8 cellular contexts compared by ENCODE assay signal in the genomic region with DNA sequence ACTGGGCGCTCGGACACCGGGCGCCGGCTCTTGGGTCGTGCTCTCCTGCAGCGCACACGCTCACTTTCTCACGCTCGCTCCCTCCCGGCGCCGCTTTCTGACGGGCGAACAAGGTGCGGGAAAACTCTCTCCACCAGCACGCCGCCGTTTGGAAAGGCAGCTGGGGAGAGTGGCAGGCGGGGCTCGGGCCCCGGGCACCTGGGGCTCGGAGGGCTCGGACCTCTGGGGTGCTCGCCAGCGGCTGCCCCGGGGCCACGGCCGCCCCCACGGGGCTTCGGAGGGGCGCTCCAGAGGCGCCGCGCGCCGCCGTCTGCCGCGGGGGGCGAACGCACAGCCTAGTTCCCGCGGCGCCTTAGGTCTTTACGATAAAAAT. TPM values are rescaled to one million over a fixed set of nuclear protein-coding genes. Genes with fewer than 3 reads are reported as not detected.
DNase-seq lines count a peak whose midpoint lies in the region; ATAC-seq, FAIRE-seq and TF ChIP-seq lines count a peak whose summit lies in the region.

No MANE protein-coding gene starts in this region.

- FAIRE-seq in HepG2 (lab: Jason Lieb, UNC) = no peak

- BruUV-seq in HepG2 (replicated peaks; lab: Mats Ljungman, UMichigan) = no TSS peak

- H4K20me1 ChIP-seq in HepG2 (ENCODE audit: insufficient read depth, low read length) = peaks cover 33% of the 10 kb centered on the region

- peaks cover 0 to 5% of the 10 kb centered on the region in 2 experiments; a peak in 2 of 5 replicates for H3K36me3 ChIP-seq in HepG2 (replicated peaks in 1 of 2; ENCODE audit: control insufficient read depth in 1 of 2, insufficient read depth in 2 of 2, low read length in 2 of 2)
- no peaks in the 10 kb centered on the region for H3K36me3 ChIP-seq in tibial artery

- peak overlapping the region; percentile 80 for H3K27ac ChIP-seq in angular gyrus (ENCODE audit: low read depth, low read length)
- H3K27ac ChIP-seq in HepG2 (ENCODE audit: extremely low read length, insufficient read depth, low read length) = peak overlapping the region; percentile 100
- peak overlapping the region; percentile 95 to 99 for H3K27ac ChIP-seq in tibial artery

- intact Hi-C loops in HepG2 (cut with micrococcal nuclease; ENCODE audit: unreplicated experiment) (loop anchor here (2.0 kb wide), 1 partner anchor 91 kb away; no protein-coding TSS in a partner anchor), tibial artery (cut with DNase I; ENCODE audit: low total_unique reads) (loop anchor here (2.0 to 10.0 kb wide), 3 partner anchors 29 to 293 kb away; a partner anchor contains a TSS)

- CTCF ChIA-PET in HepG2 (lab: Yijun Ruan, JAX; ENCODE audit: low intra/inter-chr PET ratio, low total read pairs) = no interaction called here

- H2AFZ ChIP-seq in HepG2 (ENCODE audit: low read length) = no peak overlapping the region

- TF ChIP-seq POLR2A in HepG2 (IDR thresholded peaks at IDR 0.05; ENCODE audit: insufficient read depth in 1 of 2, low read depth in 2 of 2, low read length in 2 of 2) = no peak

- DNase-seq in stimulated activated CD8-positive, alpha-beta memory T cell treated with anti-CD3 and anti-CD28 coated beads, Interleukin-7, amount 100 ng/mL, for 24 hours (ENCODE audit: low read depth) = peak; percentile 26
- DNase-seq in stimulated activated CD8-positive, alpha-beta memory T cell treated with anti-CD3 and anti-CD28 coated beads, Interleukin-4, amount 100 ng/mL, for 48 hours = no peak
- DNase-seq in HepG2 (ENCODE audit: low spot score) (no peak), tibial artery (no peak), germinal center (ENCODE audit: low spot score) (no peak)

- H3K4me3 ChIP-seq in HepG2 (replicated peaks in 1 of 3; ENCODE audit: insufficient read depth in 1 of 3, low read depth in 2 of 3, low read length in 3 of 3) (peak overlapping the region; percentile 89 to 96 (median 95)), tibial artery (peak overlapping the region; percentile 62 to 76)

- H3K9me3 ChIP-seq in HepG2 (ENCODE audit: low read length) = no peaks in the 10 kb centered on the region
- H3K9me3 ChIP-seq in tibial artery = no peaks in the 10 kb centered on the region

- TF ChIP-seq EP300 in HepG2 (IDR thresholded peaks at IDR 0.05; ENCODE audit: low read depth in 2 of 2, low read length in 2 of 2) (no peak; a peak in 1 of 4 replicates), HepG2 (CRISPR knock-in tag; IDR thresholded peaks at IDR 0.05; ENCODE audit: borderline replicate concordance) (no peak)

- in situ Hi-C loops in HepG2 (cut with HindIII; ENCODE audit: extremely low pct_ligation_motif_present, low pct_unique_long_range_greater_than_20kb) = no loop called here

- H3K4me1 ChIP-seq in HepG2 (ENCODE audit: insufficient read depth, low read length) (peaks cover 67% of the 10 kb centered on the region), tibial artery (peaks cover 0 to 72% (median 31%) of the 10 kb centered on the region in 4 donors)

- H3K79me2 ChIP-seq in HepG2 (ENCODE audit: insufficient read depth, low read length) = peaks cover 64% of the 10 kb centered on the region

- no peak; the same call in 1 of the 2 replicates for TF ChIP-seq RAD21 in HepG2 (CRISPR knock-in tag; IDR thresholded peaks at IDR 0.05)

- POLR2A ChIA-PET in HepG2 (lab: Yijun Ruan, JAX) = interaction anchor here (0.6 to 2.5 kb wide), 3 partner anchors 13 to 745 kb away, joined by 3 to 10 read pairs (median 6); no protein-coding TSS in a partner anchor

- no peak for TF ChIP-seq CTCF in HepG2 (CRISPR knock-in tag; IDR thresholded peaks at IDR 0.05)
- TF ChIP-seq CTCF in tibial artery (IDR thresholded peaks at IDR 0.05) = no peak

- H3K27me3 ChIP-seq in HepG2 (ENCODE audit: control insufficient read depth in 1 of 2, insufficient read depth in 2 of 2, low read length in 2 of 2) (no peaks in the 10 kb centered on the region), tibial artery (no peaks in the 10 kb centered on the region)

- peak overlapping the region; percentile 75 for H3K4me2 ChIP-seq in HepG2 (ENCODE audit: low read depth, low read length)

- peak overlapping the region; percentile 100 for H3K9ac ChIP-seq in HepG2 (ENCODE audit: insufficient read depth, low read depth, low read length)

- WGBS in HepG2 (ENCODE audit: low lambda C conversion rate) = under 1% methylated on average over 26 of the region's 46 CpGs

- peak; percentile 14 for ATAC-seq in HG03280 (IDR thresholded peaks at IDR 0.05; ENCODE audit: unreplicated experiment)
- no peak; the same call in 2 of the 3 replicates for ATAC-seq in HepG2
- ATAC-seq in GM19467 (IDR thresholded peaks at IDR 0.05; ENCODE audit: unreplicated experiment) = no peak

TF ChIP-seq in HepG2, 621 proteins besides CTCF, POLR2A, EP300 and RAD21 (continues in another document):
- TF ChIP-seq, protein P1, sequence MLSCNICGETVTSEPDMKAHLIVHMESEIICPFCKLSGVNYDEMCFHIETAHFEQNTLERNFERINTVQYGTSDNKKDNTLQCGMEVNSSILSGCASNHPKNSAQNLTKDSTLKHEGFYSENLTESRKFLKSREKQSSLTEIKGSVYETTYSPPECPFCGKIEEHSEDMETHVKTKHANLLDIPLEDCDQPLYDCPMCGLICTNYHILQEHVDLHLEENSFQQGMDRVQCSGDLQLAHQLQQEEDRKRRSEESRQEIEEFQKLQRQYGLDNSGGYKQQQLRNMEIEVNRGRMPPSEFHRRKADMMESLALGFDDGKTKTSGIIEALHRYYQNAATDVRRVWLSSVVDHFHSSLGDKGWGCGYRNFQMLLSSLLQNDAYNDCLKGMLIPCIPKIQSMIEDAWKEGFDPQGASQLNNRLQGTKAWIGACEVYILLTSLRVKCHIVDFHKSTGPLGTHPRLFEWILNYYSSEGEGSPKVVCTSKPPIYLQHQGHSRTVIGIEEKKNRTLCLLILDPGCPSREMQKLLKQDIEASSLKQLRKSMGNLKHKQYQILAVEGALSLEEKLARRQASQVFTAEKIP (CRISPR knock-in tag; IDR thresholded peaks at IDR 0.05; ENCODE audit: borderline replicate concordance) = no peak
- peak; percentile 2 for TF ChIP-seq TEAD3 (CRISPR knock-in tag; optimal IDR thresholded peaks at IDR 0.05; ENCODE audit: borderline replicate concordance)
- TF ChIP-seq, protein P2, sequence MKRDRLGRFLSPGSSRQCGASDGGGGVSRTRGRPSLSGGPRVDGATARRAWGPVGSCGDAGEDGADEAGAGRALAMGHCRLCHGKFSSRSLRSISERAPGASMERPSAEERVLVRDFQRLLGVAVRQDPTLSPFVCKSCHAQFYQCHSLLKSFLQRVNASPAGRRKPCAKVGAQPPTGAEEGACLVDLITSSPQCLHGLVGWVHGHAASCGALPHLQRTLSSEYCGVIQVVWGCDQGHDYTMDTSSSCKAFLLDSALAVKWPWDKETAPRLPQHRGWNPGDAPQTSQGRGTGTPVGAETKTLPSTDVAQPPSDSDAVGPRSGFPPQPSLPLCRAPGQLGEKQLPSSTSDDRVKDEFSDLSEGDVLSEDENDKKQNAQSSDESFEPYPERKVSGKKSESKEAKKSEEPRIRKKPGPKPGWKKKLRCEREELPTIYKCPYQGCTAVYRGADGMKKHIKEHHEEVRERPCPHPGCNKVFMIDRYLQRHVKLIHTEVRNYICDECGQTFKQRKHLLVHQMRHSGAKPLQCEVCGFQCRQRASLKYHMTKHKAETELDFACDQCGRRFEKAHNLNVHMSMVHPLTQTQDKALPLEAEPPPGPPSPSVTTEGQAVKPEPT (CRISPR knock-in tag; IDR thresholded peaks at IDR 0.05; ENCODE audit: low read depth) = no peak
- TF ChIP-seq, protein P3, sequence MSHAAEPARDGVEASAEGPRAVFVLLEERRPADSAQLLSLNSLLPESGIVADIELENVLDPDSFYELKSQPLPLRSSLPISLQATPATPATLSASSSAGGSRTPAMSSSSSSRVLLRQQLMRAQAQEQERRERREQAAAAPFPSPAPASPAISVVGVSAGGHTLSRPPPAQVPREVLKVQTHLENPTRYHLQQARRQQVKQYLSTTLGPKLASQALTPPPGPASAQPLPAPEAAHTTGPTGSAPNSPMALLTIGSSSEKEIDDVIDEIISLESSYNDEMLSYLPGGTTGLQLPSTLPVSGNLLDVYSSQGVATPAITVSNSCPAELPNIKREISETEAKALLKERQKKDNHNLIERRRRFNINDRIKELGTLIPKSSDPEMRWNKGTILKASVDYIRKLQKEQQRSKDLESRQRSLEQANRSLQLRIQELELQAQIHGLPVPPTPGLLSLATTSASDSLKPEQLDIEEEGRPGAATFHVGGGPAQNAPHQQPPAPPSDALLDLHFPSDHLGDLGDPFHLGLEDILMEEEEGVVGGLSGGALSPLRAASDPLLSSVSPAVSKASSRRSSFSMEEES (CRISPR knock-in tag; IDR thresholded peaks at IDR 0.05) = no peak

RNA-seq across cellular contexts. Expression of a gene that starts 0.4 kb away (rescaled TPM):
- total RNA-seq in HepG2 (2016; rRNA removed; fragmentation: Illumina TruSeq; extraction: Trizol) = 23.6 and 28.7 TPM in 2 replicates
- total RNA-seq in HepG2 (2016; cell fraction: cytosol; rRNA removed; fragmentation: Illumina TruSeq; extraction: Trizol; ENCODE audit: low read depth) = 18.0 and 19.2 TPM in 2 replicates
- total RNA-seq in HepG2 (2016; cell fraction: insoluble cytoplasmic fraction; rRNA removed; fragmentation: Illumina TruSeq; extraction: Trizol) = 25.1 and 29.8 TPM in 2 replicates
- total RNA-seq in HepG2 (2016; cell fraction: membrane; rRNA removed; fragmentation: Illumina TruSeq; extraction: Trizol) = 26.1 and 31.2 TPM in 2 replicates
- total RNA-seq in HepG2 (2016; cell fraction: nucleus; rRNA removed; fragmentation: Illumina TruSeq; extraction: Trizol) = 55.1 and 59.9 TPM in 2 replicates
- polyA plus RNA-seq in HepG2 (2011; rRNA removed) = 39.2 and 44.2 TPM in 2 replicates
- polyA plus RNA-seq in HepG2 (2011; cell fraction: cytosol; rRNA removed) = 24.6 and 24.8 TPM in 2 replicates
- 51.1 and 64.3 TPM in 2 replicates for polyA plus RNA-seq in HepG2 (2011; cell fraction: nucleus; rRNA removed)
- polyA plus RNA-seq in HepG2 (2012) = 11.5 and 11.9 TPM in 2 replicates
- polyA plus RNA-seq in HepG2 (2016; cell fraction: cytosol; fragmentation: Illumina TruSeq; extraction: Trizol; ENCODE audit: low read depth) = 20.3 and 20.7 TPM in 2 replicates
- polyA plus RNA-seq in HepG2 (2016; cell fraction: insoluble cytoplasmic fraction; fragmentation: Illumina TruSeq; extraction: Trizol; ENCODE audit: low read depth) = 22.1 and 22.7 TPM in 2 replicates
- 22.4 and 25.4 TPM in 2 replicates for polyA plus RNA-seq in HepG2 (2016; cell fraction: membrane; fragmentation: Illumina TruSeq; extraction: Trizol; ENCODE audit: low read depth)
- 67.0 and 70.2 TPM in 2 replicates for polyA plus RNA-seq in HepG2 (2016; cell fraction: nucleus; fragmentation: Illumina TruSeq; extraction: Trizol; ENCODE audit: insufficient read depth, low read depth)
- polyA minus RNA-seq in HepG2 (2011; rRNA and poly(A)+ RNA removed; ENCODE audit: low replicate concordance) = 49.8 and 55.1 TPM in 2 replicates
- polyA minus RNA-seq in HepG2 (2011; cell fraction: cytosol; rRNA and poly(A)+ RNA removed) = 15.8 and 17.6 TPM in 2 replicates
- 112 and 118 TPM in 2 replicates for polyA minus RNA-seq in HepG2 (2011; cell fraction: nucleus; rRNA and poly(A)+ RNA removed)
